17 cellular contexts compared by ENCODE assay signal in the genomic region with DNA sequence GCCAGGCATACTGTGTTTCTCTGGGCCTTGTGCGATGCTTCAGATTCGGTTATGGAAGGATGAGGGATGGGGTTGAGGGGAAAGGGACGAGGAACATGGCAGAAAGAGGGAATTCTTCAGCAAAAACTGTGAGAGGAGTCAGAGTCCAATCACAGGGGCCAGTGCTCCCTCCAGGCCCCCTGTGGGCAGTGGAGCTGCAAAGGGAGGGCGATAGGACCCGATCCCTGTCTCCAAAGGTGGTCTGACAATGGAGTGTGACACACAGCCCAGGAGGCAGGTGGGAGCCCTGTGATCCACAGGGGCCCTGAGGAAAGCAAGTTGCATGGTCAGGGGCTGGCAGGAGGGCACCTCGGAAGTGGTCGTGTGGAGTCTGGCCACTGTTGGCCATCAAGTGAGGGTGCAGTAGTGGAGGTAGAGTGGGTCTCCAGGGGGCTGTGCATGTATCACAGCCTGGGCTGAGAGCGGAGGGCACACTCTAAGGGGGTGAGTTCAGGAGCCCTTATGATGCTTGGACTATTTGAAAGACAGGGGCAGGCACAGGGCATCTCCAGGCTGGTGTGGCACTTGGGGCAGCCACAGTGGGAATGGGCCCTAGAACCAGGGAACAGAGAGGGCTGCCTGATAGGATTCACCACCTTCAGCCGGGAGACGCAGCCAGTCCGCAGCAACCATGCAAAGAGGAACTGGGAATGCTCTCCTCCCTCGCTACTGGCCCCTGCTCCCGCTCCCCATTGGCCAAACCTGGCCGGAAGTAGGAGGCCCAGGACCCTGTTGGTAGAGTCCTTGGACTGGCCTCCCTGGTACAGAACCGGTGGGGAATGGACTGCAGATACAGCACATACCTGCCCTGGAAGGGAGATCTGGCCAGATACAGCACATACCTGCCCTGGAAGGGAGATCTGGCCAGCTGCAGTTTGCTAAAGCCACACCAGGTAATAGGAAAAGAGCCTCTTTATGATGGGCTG.
DNase-seq lines count a peak whose midpoint lies in the region; ATAC-seq and TF ChIP-seq lines count a peak whose summit lies in the region.
"Had no signal": no experiment of that assay in that cellular context is flagged by ENCODE, and none has a peak within 500 bp of the region (broad histone marks: within the 10 kb centered on the region; RNA-seq: fewer than 3 reads in every experiment).

No MANE protein-coding gene starts in this region.

- H3K36me3 ChIP-seq in brain microvascular endothelial cell (replicated peaks): no peaks in the 10 kb centered on the region
- H3K36me3 ChIP-seq in lung (ENCODE audit: control insufficient read depth in 2 of 2, insufficient read depth in 2 of 2, low read length in 2 of 2): no peaks in the 10 kb centered on the region
- no peaks in the 10 kb centered on the region for H3K36me3 ChIP-seq in spleen
- H3K36me3 ChIP-seq: lower lobe of right lung, thyroid gland had no signal

- H3K4me1 ChIP-seq in lung (ENCODE audit: control insufficient read depth in 2 of 2, insufficient read depth in 2 of 2, low read length in 2 of 2) (peaks cover 0 to 5% of the 10 kb centered on the region in 2 donors), spleen (peaks cover 0 to 1% (median 0%) of the 10 kb centered on the region in 6 donors)
- H3K4me1 ChIP-seq: lower lobe of right lung, thyroid gland had no signal

- H3K27me3 Mint-ChIP-seq in HFFc6 (ENCODE audit: insufficient read depth): peaks cover 6% of the 10 kb centered on the region

- peak overlapping the region; percentile 99 for H3K27ac Mint-ChIP-seq in HFFc6
- H3K27ac Mint-ChIP-seq: activated T-helper 2 cell treated with anti-CD3 and anti-CD28 coated beads, Interferon-gamma antibody, Interleukin-2, Interleukin-4, amounts not matched to agents 10 μg/mL and 5 μg/mL and 100 μg/mL, durations not matched to agents 14 hours and 24 hours and 36 hours; CD4-positive, alpha-beta memory T cell had no signal

- ATAC-seq in lung (ENCODE audit: insufficient read depth, low FRiP score) (no peak), HG03175 (IDR thresholded peaks at IDR 0.05; ENCODE audit: unreplicated experiment) (no peak)

- H3K27ac ChIP-seq in brain microvascular endothelial cell: peak overlapping the region; percentile 35
- H3K27ac ChIP-seq in lung (ENCODE audit: low read depth in 1 of 2, low read length in 1 of 2): no peak overlapping the region
- H3K27ac ChIP-seq in spleen: peak overlapping the region in 1 of 8 donors; percentile 27
- H3K27ac ChIP-seq: foreskin keratinocyte, lower lobe of right lung, thyroid gland had no signal

- WGBS in lung, 2 donors: 83 to 89% methylated on average over 15 of the region's 15 CpGs
- whole genome bisulfite sequencing in spleen, 5 donors: 75 to 82% (median 78%) methylated on average over 14 to 15 of the region's 15 CpGs

- H3K9me3 Mint-ChIP-seq in HFFc6: no peaks in the 10 kb centered on the region
- H3K9me3 Mint-ChIP-seq: activated T-helper 2 cell treated with anti-CD3 and anti-CD28 coated beads, Interferon-gamma antibody, Interleukin-2, Interleukin-4, amounts not matched to agents 10 μg/mL and 5 μg/mL and 100 μg/mL, durations not matched to agents 14 hours and 24 hours and 36 hours; central memory CD8-positive, alpha-beta T cell had no signal

- H3K9me3 ChIP-seq in lung (ENCODE audit: control insufficient read depth in 2 of 2, insufficient read depth in 1 of 2, low read length in 1 of 2) (no peaks in the 10 kb centered on the region), spleen (no peaks in the 10 kb centered on the region)
- H3K9me3 ChIP-seq: lower lobe of right lung, thyroid gland had no signal

- H3K27me3 ChIP-seq in brain microvascular endothelial cell (replicated peaks) (no peaks in the 10 kb centered on the region), lung (ENCODE audit: control insufficient read depth, insufficient read depth) (no peaks in the 10 kb centered on the region), spleen (replicated peaks in 1 of 7) (no peaks in the 10 kb centered on the region)
- H3K27me3 ChIP-seq: thyroid gland had no signal

- H3K4me3 Mint-ChIP-seq in HFFc6: peak overlapping the region; percentile 38
- H3K4me3 Mint-ChIP-seq: CD4-positive, alpha-beta memory T cell; central memory CD8-positive, alpha-beta T cell had no signal

- DNase-seq in HFFc6: no peak
- DNase-seq in brain microvascular endothelial cell: no peak
- DNase-seq in lung (ENCODE audit: low spot score): peak; percentile 25
- DNase-seq in spleen: peak; percentile 64
- DNase-seq in germinal center (ENCODE audit: low spot score): no peak
- no peak for DNase-seq in NCI-H446 (lab: John Stamatoyannopoulos, UW)
- DNase-seq: activated CD4-positive, alpha-beta T cell treated with anti-CD3 and anti-CD28 coated beads, Interleukin-2, amount 50 U/mL, for 4 hours; CD4-positive, alpha-beta memory T cell; DMS79 treated with DMSO at 0.1 percent for 48 hours; lower lobe of right lung; NCI-H69; stimulated activated CD4-positive, alpha-beta T cell treated with anti-CD3 and anti-CD28 coated beads, Interleukin-4, amount 100 ng/mL, for 4 hours; thyroid gland had no signal

- peaks cover 23% of the 10 kb centered on the region for H3K4me1 Mint-ChIP-seq in HFFc6 (ENCODE audit: low read depth)
- H3K4me1 Mint-ChIP-seq: CD4-positive, alpha-beta memory T cell; central memory CD8-positive, alpha-beta T cell had no signal

- H3K36me3 Mint-ChIP-seq in HFFc6 (ENCODE audit: low read depth): no peaks in the 10 kb centered on the region
- H3K36me3 Mint-ChIP-seq: CD4-positive, alpha-beta memory T cell had no signal

- TF ChIP-seq CTCF in HFFc6 (IDR thresholded peaks at IDR 0.05) (no peak), brain microvascular endothelial cell (IDR thresholded peaks at IDR 0.05; ENCODE audit: low read depth, low read length, missing control alignments) (no peak), lung (IDR thresholded peaks at IDR 0.05; ENCODE audit: control extremely low read depth, extremely low read depth) (no peak), spleen (IDR thresholded peaks at IDR 0.05 in 8 of 11, conservative IDR thresholded peaks at IDR 0.05 in 3 of 11) (no peak)

- H3K4me3 ChIP-seq in brain microvascular endothelial cell (ENCODE audit: low read depth, low read length) (no peak overlapping the region), lung (no peak overlapping the region), spleen (no peak overlapping the region)
- H3K4me3 ChIP-seq: lower lobe of right lung, thyroid gland had no signal

- TF ChIP-seq POLR2A in spleen (IDR thresholded peaks at IDR 0.05): no peak

- intact Hi-C loops in spleen (cut with DNase I; ENCODE audit: low total_unique reads): no loop called here

- in situ Hi-C loops in brain microvascular endothelial cell (cut with HindIII; ENCODE audit: low pct_ligation_motif_present, low sequenced_read_pairs): no loop called here

Comparison
In these comparisons a context has a peak if more than half of its experiments do, and no peak if none do; other contexts are left out.
1. DNase-seq: peak in lung (single experiment) and spleen (single experiment); none in HFFc6 (single experiment), brain microvascular endothelial cell (single experiment), germinal center (single experiment) and NCI-H446 (0 of 2).